Comparison of ENCODE assay signal across 8 cellular contexts in genomic region chr22:35538801-35539321, GRCh38. TPM values are rescaled to one million over a fixed set of nuclear protein-coding genes. Genes with fewer than 3 reads are reported as not detected.
DNase-seq lines count a peak whose midpoint lies in the region; ATAC-seq and TF ChIP-seq lines count a peak whose summit lies in the region.

No MANE protein-coding gene starts in this region.

- H3K27ac ChIP-seq in HEK293 (ENCODE audit: extremely low read depth, low read depth, low read length), result no peak overlapping the region
- peak overlapping the region; percentile 95 to 96 for H3K27ac ChIP-seq in thoracic aorta

- H3K36me3 ChIP-seq in HEK293 (ENCODE audit: control insufficient read depth in 2 of 2, insufficient read depth in 1 of 2, low read length in 2 of 2) (no peaks in the 10 kb centered on the region), thoracic aorta (no peaks in the 10 kb centered on the region)

- CTCF ChIA-PET in HEK293 (lab: Yijun Ruan, JAX), result interaction anchor here (0.6 to 4.1 kb wide), 10 partner anchors 10 to 108 kb away, joined by 3 to 26 read pairs (median 5); no protein-coding TSS in a partner anchor

- H3K4me1 ChIP-seq in HEK293 (ENCODE audit: control insufficient read depth, insufficient read depth, low read length) (no peaks in the 10 kb centered on the region; the same call in 1 of the 2 replicates), thoracic aorta (ENCODE audit: control insufficient read depth in 1 of 2, low read depth in 2 of 2) (peaks cover 17 to 58% of the 10 kb centered on the region in 2 donors)

- H3K4me3 ChIP-seq in HEK293 (ENCODE audit: low read depth, low read length) (no peak overlapping the region), thoracic aorta (no peak overlapping the region)

- DNase-seq in AG20443 (ENCODE audit: low spot score) (peak; percentile 49), iPS-NIHi7 (ENCODE audit: extremely low spot score) (peak; percentile 79), thoracic aorta (ENCODE audit: low spot score) (no peak), T-helper 1 cell (no peak)
- peak; percentile 37 for DNase-seq in activated CD8-positive, alpha-beta memory T cell treated with anti-CD3 and anti-CD28 coated beads, Interleukin-2, amount 50 U/mL, for 4 hours

- no peaks in the 10 kb centered on the region for H3K27me3 ChIP-seq in thoracic aorta (replicated peaks; ENCODE audit: insufficient read depth)

- no peaks in the 10 kb centered on the region for H3K9me3 ChIP-seq in HEK293 (ENCODE audit: control insufficient read depth, insufficient read depth, low read depth, low read length)
- no peaks in the 10 kb centered on the region for H3K9me3 ChIP-seq in thoracic aorta

- no peak for ATAC-seq in thoracic aorta (ENCODE audit: insufficient number of reproducible peaks, low FRiP score, low read depth)
- ATAC-seq in HG03135 (IDR thresholded peaks at IDR 0.05; ENCODE audit: unreplicated experiment), result no peak
- ATAC-seq in HG03280 (IDR thresholded peaks at IDR 0.05; ENCODE audit: unreplicated experiment), result no peak

- TF ChIP-seq CTCF in HEK293 (tag by site-specific recombination; IDR thresholded peaks at IDR 0.05), result 0 out of 2 replicates have a peak, but pooled peaks have one; percentile 50
- peak; percentile 64 for TF ChIP-seq CTCF in thoracic aorta (IDR thresholded peaks at IDR 0.05)

- POLR2A ChIA-PET in HEK293 (lab: Yijun Ruan, JAX), result no interaction called here

TF ChIP-seq in HEK293, 187 proteins besides CTCF, POLR2A, EP300 and RAD21:
- TF ChIP-seq MZF1 (tag by site-specific recombination; IDR thresholded peaks at IDR 0.05; ENCODE audit: borderline replicate concordance) (peak; percentile 25; the same call in 1 of the 2 replicates), HOXA7 (CRISPR knock-in tag; IDR thresholded peaks at IDR 0.05; ENCODE audit: borderline replicate concordance) (no peak), ZNF558 (tag by site-specific recombination; IDR thresholded peaks at IDR 0.05) (no peak), ZBTB10 (tag by site-specific recombination; IDR thresholded peaks at IDR 0.05) (peak; percentile 15; the same call in 1 of the 2 replicates), GLIS1 (tag by site-specific recombination; IDR thresholded peaks at IDR 0.05) (0 out of 2 replicates have a peak, but pooled peaks have one; percentile 1), ZFP69B (tag by site-specific recombination; IDR thresholded peaks at IDR 0.05) (0 out of 2 replicates have a peak, but pooled peaks have one; percentile 19), ZBTB1 (tag by site-specific recombination; IDR thresholded peaks at IDR 0.05) (no peak), ZBTB8A (tag by site-specific recombination; IDR thresholded peaks at IDR 0.05) (peak; percentile 97), ZNF335 (tag by site-specific recombination; conservative IDR thresholded peaks at IDR 0.05) (no peak), ZNF664 (tag by site-specific recombination; IDR thresholded peaks at IDR 0.05) (no peak), HOXD13 (CRISPR knock-in tag; IDR thresholded peaks at IDR 0.05; ENCODE audit: borderline replicate concordance) (no peak), ZNF121 (tag by site-specific recombination; IDR thresholded peaks at IDR 0.05) (0 out of 2 replicates have a peak, but pooled peaks have one; percentile 38), ZNF16 (tag by site-specific recombination; IDR thresholded peaks at IDR 0.05; ENCODE audit: low read depth) (no peak)
TF ChIP-seq in HEK293: peak in this region for 6.

RNA-seq across cellular contexts. Expression of gene RASD2, which starts 1.8 kb away (rescaled TPM):
- total RNA-seq in thoracic aorta, result 10 to 100 TPM; 14.0 to 18.8 TPM

Comparison
In these comparisons a context has a peak if more than half of its experiments do, and no peak if none do; other contexts are left out.
1. DNase-seq: peak in AG20443 (single experiment), activated CD8-positive, alpha-beta memory T cell treated with anti-CD3 and anti-CD28 coated beads, Interleukin-2, amount 50 U/mL, for 4 hours (single experiment) and iPS-NIHi7 (single experiment); none in thoracic aorta (single experiment) and T-helper 1 cell (0 of 5).